8 cellular contexts compared by ENCODE assay signal in genomic region chr2:23566236-23567142, GRCh38.
DNase-seq lines count a peak whose midpoint lies in the region; ATAC-seq, FAIRE-seq and TF ChIP-seq lines count a peak whose summit lies in the region.

No MANE protein-coding gene starts in this region.

- no peak for TF ChIP-seq POLR2A in endothelial cell of umbilical vein (IDR thresholded peaks at IDR 0.05; ENCODE audit: low read depth, low read length)

- no peak for FAIRE-seq in endothelial cell of umbilical vein (lab: Jason Lieb, UNC)

- no peak; the same call in 1 of the 2 replicates for TF ChIP-seq CTCF in RWPE1 (conservative IDR thresholded peaks at IDR 0.05; ENCODE audit: low read depth)
- TF ChIP-seq CTCF in endothelial cell of umbilical vein (IDR thresholded peaks at IDR 0.05; ENCODE audit: extremely low read depth in 1 of 2, insufficient read depth in 1 of 2, low read depth in 1 of 2, low read length in 2 of 2), result peak; percentile 51 to 55
- peak; percentile 79 for TF ChIP-seq CTCF in retinal pigment epithelial cell (conservative IDR thresholded peaks at IDR 0.05; ENCODE audit: low read depth, low read length)

- H3K9ac ChIP-seq in endothelial cell of umbilical vein (replicated peaks; ENCODE audit: extremely low read depth, insufficient read depth, low read length), result no peak overlapping the region

- peak overlapping the region; percentile 91 for H3K27ac ChIP-seq in RWPE1
- no peak overlapping the region for H3K27ac ChIP-seq in endothelial cell of umbilical vein (ENCODE audit: insufficient read depth, low read depth, low read length)

- no peak overlapping the region for H3K4me2 ChIP-seq in endothelial cell of umbilical vein (ENCODE audit: insufficient read depth, low read length)

- H3K4me1 ChIP-seq in endothelial cell of umbilical vein (ENCODE audit: control insufficient read depth, extremely low read depth, insufficient read depth, low read length), result no peaks in the 10 kb centered on the region

- no peaks in the 10 kb centered on the region for H3K36me3 ChIP-seq in endothelial cell of umbilical vein (ENCODE audit: control insufficient read depth in 2 of 2, extremely low read depth in 1 of 2, insufficient read depth in 2 of 2, low read length in 2 of 2)

- intact Hi-C loops in endothelial cell of umbilical vein (cut with micrococcal nuclease), result loop anchor here (1.0 kb wide), 1 partner anchor 253 kb away; no protein-coding TSS in a partner anchor

- CTCF ChIA-PET in RWPE1 (lab: Yijun Ruan, JAX) (interaction anchor here (0.7 to 0.9 kb wide), 3 partner anchors 42 to 146 kb away, joined by 3 to 4 read pairs (median 3); no protein-coding TSS in a partner anchor), endothelial cell of umbilical vein (lab: Charles Lee) (interaction anchor here (0.7 to 1.9 kb wide), 6 partner anchors 13 to 253 kb away, joined by 3 to 18 read pairs (median 4); no protein-coding TSS in a partner anchor)

- H2AFZ ChIP-seq in endothelial cell of umbilical vein (ENCODE audit: low read depth, low read length), result no peak overlapping the region

- POLR2A ChIA-PET in RWPE1 (lab: Yijun Ruan, JAX; ENCODE audit: low non-redundant PET) (no interaction called here), endothelial cell of umbilical vein (lab: Charles Lee) (no interaction called here)

- H3K9me3 ChIP-seq in endothelial cell of umbilical vein (replicated peaks; ENCODE audit: control insufficient read depth, insufficient read depth, low read length), result no peaks in the 10 kb centered on the region

- BruUV-seq in endothelial cell of umbilical vein (replicated peaks; lab: Mats Ljungman, UMichigan), result no TSS peak

- no peaks in the 10 kb centered on the region for H3K79me2 ChIP-seq in endothelial cell of umbilical vein (ENCODE audit: control insufficient read depth, insufficient read depth, low read length)

- no peaks in the 10 kb centered on the region for H3K27me3 ChIP-seq in endothelial cell of umbilical vein (ENCODE audit: control insufficient read depth in 2 of 2, insufficient read depth in 2 of 2, low read length in 2 of 2)

- H3K9me1 ChIP-seq in endothelial cell of umbilical vein (replicated peaks; ENCODE audit: control insufficient read depth, extremely low read depth, insufficient read depth, low read length), result no peaks in the 10 kb centered on the region

- H4K20me1 ChIP-seq in endothelial cell of umbilical vein (replicated peaks; ENCODE audit: control insufficient read depth, extremely low read depth, insufficient read depth, low read length), result no peaks in the 10 kb centered on the region

- H3K4me3 ChIP-seq in endothelial cell of umbilical vein (replicated peaks in 1 of 3; ENCODE audit: insufficient read depth in 1 of 3, low read depth in 1 of 3, low read length in 3 of 3), result no peak overlapping the region
- no peak overlapping the region for H3K4me3 ChIP-seq in retinal pigment epithelial cell (ENCODE audit: low read length)

- DNase-seq in stimulated activated CD4-positive, alpha-beta T cell treated with anti-CD3 and anti-CD28 coated beads, Interleukin-1b, Interleukin-23, amount 100 ng/mL, for 48 hours, result peak; percentile 14
- DNase-seq in stimulated activated CD4-positive, alpha-beta T cell treated with anti-CD3 and anti-CD28 coated beads, Interleukin-4, amount 100 ng/mL, for 4 hours, result no peak
- DNase-seq in RWPE1 (ENCODE audit: low spot score) (peak; percentile 49), endothelial cell of umbilical vein (ENCODE audit: low read depth, low spot score) (peak; percentile 30), retinal pigment epithelial cell (ENCODE audit: low read depth) (no peak), GOT3 (lab: John Stamatoyannopoulos, UW) (no peak)

- ATAC-seq in GM21367 (IDR thresholded peaks at IDR 0.05; ENCODE audit: unreplicated experiment) (no peak), HG03460 (IDR thresholded peaks at IDR 0.05; ENCODE audit: unreplicated experiment) (no peak)

- dilution Hi-C loops in endothelial cell of umbilical vein (cut with MboI; ENCODE audit: extremely low pct_ligation_motif_present, low sequenced_read_pairs), result no loop called here

TF ChIP-seq in endothelial cell of umbilical vein, 7 proteins besides CTCF, POLR2A, EP300 and RAD21:
- no peak for TF ChIP-seq MAX (IDR thresholded peaks at IDR 0.05; ENCODE audit: insufficient read depth, insufficient read length)
- no peak for TF ChIP-seq GATA2 (IDR thresholded peaks at IDR 0.05; ENCODE audit: insufficient read depth, insufficient read length, low read depth, low read length)
- TF ChIP-seq EZH2 (IDR thresholded peaks at IDR 0.05; ENCODE audit: borderline replicate concordance, low read depth, low read length, severe bottlenecking), result no peak
- no peak for TF ChIP-seq FOS (IDR thresholded peaks at IDR 0.05; ENCODE audit: borderline replicate concordance, insufficient read depth, low read length)
- no peak for TF ChIP-seq JUN (IDR thresholded peaks at IDR 0.05; ENCODE audit: borderline replicate concordance, insufficient read depth, insufficient read length, low read depth)
- no peak for TF ChIP-seq POLR2AphosphoS5 (IDR thresholded peaks at IDR 0.05; ENCODE audit: insufficient read depth, low read depth, low read length)
- no peak for TF ChIP-seq MYC (IDR thresholded peaks at IDR 0.05; ENCODE audit: low read depth, low read length)

Comparison
In these comparisons a context has a peak if more than half of its experiments do, and no peak if none do; other contexts are left out.
1. DNase-seq: peak in stimulated activated CD4-positive, alpha-beta T cell treated with anti-CD3 and anti-CD28 coated beads, Interleukin-1b, Interleukin-23, amount 100 ng/mL, for 48 hours (single experiment), RWPE1 (single experiment) and endothelial cell of umbilical vein (single experiment); none in stimulated activated CD4-positive, alpha-beta T cell treated with anti-CD3 and anti-CD28 coated beads, Interleukin-4, amount 100 ng/mL, for 4 hours (0 of 2), retinal pigment epithelial cell (single experiment) and GOT3 (single experiment).